Comparison of ENCODE assay signal across 17 cellular contexts in the genomic region with DNA sequence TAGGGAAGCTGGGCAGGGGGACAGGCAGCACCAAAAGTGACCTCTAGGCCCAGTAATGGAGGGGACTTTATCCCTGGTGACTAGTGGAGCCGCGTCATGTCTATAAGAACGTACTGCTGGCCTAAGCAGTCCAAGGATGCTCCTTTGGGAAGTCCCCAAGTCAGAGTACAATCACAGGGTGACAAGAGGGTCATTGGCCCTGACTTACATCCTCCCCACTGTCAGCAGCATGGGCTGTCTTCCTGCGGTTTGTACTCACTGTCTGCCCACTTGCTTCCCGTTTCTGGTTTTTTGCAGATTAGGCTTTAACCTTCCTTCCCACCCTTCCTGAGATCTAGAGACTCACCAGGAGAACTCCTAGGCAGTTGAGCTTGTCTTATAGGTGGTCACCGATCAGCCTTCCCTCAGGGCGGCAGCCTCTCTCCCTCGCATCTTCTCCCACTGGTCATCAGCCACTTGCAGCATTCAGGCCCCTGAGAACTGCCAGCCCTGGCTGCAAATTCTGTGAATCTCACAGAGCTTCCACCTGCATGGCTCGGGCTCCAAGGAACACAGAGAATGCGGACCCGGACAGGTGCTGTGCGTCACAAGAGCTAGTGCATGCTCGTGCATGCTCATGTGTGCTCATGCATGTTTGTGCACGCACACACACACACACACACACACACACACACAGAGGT.
DNase-seq lines count a peak whose midpoint lies in the region; ATAC-seq, FAIRE-seq and TF ChIP-seq lines count a peak whose summit lies in the region.
"Had no signal": no experiment of that assay in that cellular context is flagged by ENCODE, and none has a peak within 500 bp of the region (broad histone marks: within the 10 kb centered on the region; RNA-seq: fewer than 3 reads in every experiment).

No MANE protein-coding gene starts in this region.

- no peaks in the 10 kb centered on the region for H3K27me3 ChIP-seq in bronchial epithelial cell (ENCODE audit: control insufficient read depth, insufficient read depth, low read length)
- H3K27me3 ChIP-seq in right lobe of liver, result no peaks in the 10 kb centered on the region
- H3K27me3 ChIP-seq in upper lobe of right lung, result no peaks in the 10 kb centered on the region
- H3K27me3 ChIP-seq: SJSA1 had no signal

- H3K4me1 ChIP-seq in right lobe of liver (peaks cover 0 to 14% (median 0%) of the 10 kb centered on the region in 4 donors), upper lobe of right lung (peaks cover 30% of the 10 kb centered on the region)

- H3K4me1 Mint-ChIP-seq in stimulated activated naive CD8-positive, alpha-beta T cell treated with anti-CD3 and anti-CD28 coated beads, Interleukin-15, amount 100 ng/mL, for 72 hours, result peaks cover 19% of the 10 kb centered on the region

- peak overlapping the region in 2 of 3 donors; percentile 2 to 60 for H3K27ac ChIP-seq in right lobe of liver
- peak overlapping the region; percentile 24 for H3K27ac ChIP-seq in upper lobe of right lung
- H3K27ac ChIP-seq: SJSA1 had no signal

- H3K36me3 ChIP-seq in bronchial epithelial cell (ENCODE audit: control insufficient read depth, insufficient read depth, low read length) (no peaks in the 10 kb centered on the region), right lobe of liver (no peaks in the 10 kb centered on the region), upper lobe of right lung (no peaks in the 10 kb centered on the region)
- H3K36me3 ChIP-seq: SJSA1, thoracic aorta had no signal

- no peak overlapping the region for H3K4me3 Mint-ChIP-seq in stimulated activated naive CD8-positive, alpha-beta T cell treated with anti-CD3 and anti-CD28 coated beads, Interleukin-15, amount 100 ng/mL, for 72 hours
- H3K4me3 Mint-ChIP-seq: activated CD4-positive, alpha-beta T cell treated with anti-CD3 and anti-CD28 coated beads, Interleukin-2, amount 10 ng/mL, durations not matched to agents 7 days and 5 days; naive B cell had no signal

- TF ChIP-seq POLR2A in right lobe of liver (IDR thresholded peaks at IDR 0.05), result no peak
- no peak for TF ChIP-seq POLR2A in GM12891 (IDR thresholded peaks at IDR 0.05; ENCODE audit: low read depth, low read length)

- ATAC-seq in right lobe of liver (peak; percentile 61 to 78 (median 67)), upper lobe of right lung (peak; percentile 82)
- ATAC-seq in stimulated activated naive CD8-positive, alpha-beta T cell treated with anti-CD3 and anti-CD28 coated beads, Interleukin-15, amount 100 ng/mL, for 72 hours, result no peak

- H3K27ac Mint-ChIP-seq in stimulated activated naive CD8-positive, alpha-beta T cell treated with anti-CD3 and anti-CD28 coated beads, Interleukin-15, amount 100 ng/mL, for 72 hours, result no peak overlapping the region
- H3K27ac Mint-ChIP-seq: activated CD4-positive, alpha-beta T cell treated with anti-CD3 and anti-CD28 coated beads, Interleukin-2, amount 10 ng/mL, durations not matched to agents 7 days and 5 days had no signal

- peak; percentile 28 for DNase-seq in NOMO-1 treated with dmso at 0.1 percent for 144 hours (lab: John Stamatoyannopoulos, UW; ENCODE audit: unreplicated experiment)
- peak; percentile 13 for DNase-seq in bronchial epithelial cell (ENCODE audit: low read depth)
- no peak for DNase-seq in right lobe of liver
- DNase-seq in upper lobe of right lung, result no peak
- no peak for DNase-seq in stimulated activated naive CD8-positive, alpha-beta T cell treated with anti-CD3 and anti-CD28 coated beads, Interleukin-15, amount 100 ng/mL, for 72 hours
- no peak for DNase-seq in GM12891 (ENCODE audit: insufficient read length, low spot score)
- DNase-seq in H4 (ENCODE audit: low spot score), result no peak
- DNase-seq: activated CD4-positive, alpha-beta T cell treated with anti-CD3 and anti-CD28 coated beads, Interleukin-2, amount 10 ng/mL, durations not matched to agents 7 days and 5 days; activated naive CD4-positive, alpha-beta T cell treated with Interleukin-2 at 50 U/mL for 16 hours; Caco-2; GOT3; naive B cell; NCI-H146; NCI-H510A treated with DMSO at 0.1 percent for 48 hours; small intestine had no signal

- FAIRE-seq in bronchial epithelial cell (lab: Jason Lieb, UNC), result peak; percentile 28
- FAIRE-seq in GM12891 (lab: Jason Lieb, UNC), result no peak
- FAIRE-seq: small intestine had no signal

- H3K27me3 Mint-ChIP-seq in stimulated activated naive CD8-positive, alpha-beta T cell treated with anti-CD3 and anti-CD28 coated beads, Interleukin-15, amount 100 ng/mL, for 72 hours, result no peaks in the 10 kb centered on the region
- H3K27me3 Mint-ChIP-seq: activated CD4-positive, alpha-beta T cell treated with anti-CD3 and anti-CD28 coated beads, Interleukin-2, amount 10 ng/mL, durations not matched to agents 7 days and 5 days had no signal

- no peaks in the 10 kb centered on the region for H3K9me3 Mint-ChIP-seq in stimulated activated naive CD8-positive, alpha-beta T cell treated with anti-CD3 and anti-CD28 coated beads, Interleukin-15, amount 100 ng/mL, for 72 hours
- H3K9me3 Mint-ChIP-seq: activated CD4-positive, alpha-beta T cell treated with anti-CD3 and anti-CD28 coated beads, Interleukin-2, amount 10 ng/mL, durations not matched to agents 7 days and 5 days; naive B cell had no signal

- TF ChIP-seq CTCF in bronchial epithelial cell (IDR thresholded peaks at IDR 0.05; ENCODE audit: insufficient read depth, low read length, severe bottlenecking), result no peak
- no peak for TF ChIP-seq CTCF in right lobe of liver (IDR thresholded peaks at IDR 0.05)
- TF ChIP-seq CTCF in upper lobe of right lung (IDR thresholded peaks at IDR 0.05), result no peak

- WGBS in right lobe of liver (ENCODE audit: insufficient coverage, low coverage, low lambda C conversion rate, missing lambda C conversion rate), result 54% methylated on average over 4 of the region's 14 CpGs

- H3K9me3 ChIP-seq in right lobe of liver (no peaks in the 10 kb centered on the region), upper lobe of right lung (no peaks in the 10 kb centered on the region)
- H3K9me3 ChIP-seq: Caco-2, SJSA1, thoracic aorta had no signal

- intact Hi-C loops in right lobe of liver (cut with DNase I), result no loop called here
- intact Hi-C loops in upper lobe of right lung (cut with DNase I), result no loop called here

- H3K4me3 ChIP-seq in bronchial epithelial cell (ENCODE audit: low read depth, low read length), result no peak overlapping the region
- H3K4me3 ChIP-seq in right lobe of liver, result no peak overlapping the region
- no peak overlapping the region for H3K4me3 ChIP-seq in upper lobe of right lung
- H3K4me3 ChIP-seq: SJSA1, thoracic aorta had no signal

TF ChIP-seq in GM12891, 5 proteins besides CTCF, POLR2A, EP300 and RAD21:
- no peak for TF ChIP-seq POU2F2 (IDR thresholded peaks at IDR 0.05; ENCODE audit: low read depth, low read length)
- TF ChIP-seq TAF1 (IDR thresholded peaks at IDR 0.05; ENCODE audit: low read depth, low read length), result no peak
- TF ChIP-seq SPI1 (IDR thresholded peaks at IDR 0.05; ENCODE audit: low read depth, low read length), result no peak
- no peak for TF ChIP-seq PAX5 (IDR thresholded peaks at IDR 0.05; ENCODE audit: insufficient read depth, low read length, severe bottlenecking)
- TF ChIP-seq POLR2AphosphoS5 (IDR thresholded peaks at IDR 0.05; ENCODE audit: low read depth, low read length), result no peak
TF ChIP-seq in GM12891: peak in this region for 0.

Comparison
In these comparisons a context has a peak if more than half of its experiments do, and no peak if none do; other contexts are left out.
1. DNase-seq: peak in NOMO-1 treated with dmso at 0.1 percent for 144 hours (single experiment) and bronchial epithelial cell (single experiment); none in right lobe of liver (0 of 3), upper lobe of right lung (single experiment), stimulated activated naive CD8-positive, alpha-beta T cell treated with anti-CD3 and anti-CD28 coated beads, Interleukin-15, amount 100 ng/mL, for 72 hours (0 of 2), GM12891 (single experiment) and H4 (single experiment).